38 cellular contexts compared by ENCODE assay signal in genomic region chr13:47518530-47518929, GRCh38.
"Had no signal": no experiment of that assay in that cellular context is flagged by ENCODE, and none has a peak within 500 bp of the region (broad histone marks: within the 10 kb centered on the region; RNA-seq: fewer than 3 reads in every experiment).

No MANE protein-coding gene starts in this region.

- H3K36me3 Mint-ChIP-seq: activated CD4-positive, alpha-beta memory T cell treated with anti-CD3 and anti-CD28 coated beads for 36 hours; activated naive CD4-positive, alpha-beta T cell treated with anti-CD3 and anti-CD28 coated beads, Interleukin-2, amount 50 U/mL, for 72 hours; activated naive CD8-positive, alpha-beta T cell treated with anti-CD3 and anti-CD28 coated beads for 36 hours had no signal

- H3K4me3 Mint-ChIP-seq: activated B cell treated with CpG ODN at 0.5 μM for 24 hours; activated CD4-positive, alpha-beta memory T cell treated with anti-CD3 and anti-CD28 coated beads for 36 hours; activated CD4-positive, alpha-beta T cell treated with anti-CD3 and anti-CD28 coated beads, Interleukin-2, amount 10 ng/mL, durations not matched to agents 24 days and 14 days; activated CD8-positive, alpha-beta T cell treated with anti-CD3 and anti-CD28 coated beads for 36 hours; activated naive CD4-positive, alpha-beta T cell treated with anti-CD3 and anti-CD28 coated beads for 36 hours; activated naive CD8-positive, alpha-beta T cell treated with anti-CD3 and anti-CD28 coated beads for 36 hours; activated T-cell treated with anti-CD3 and anti-CD28 coated beads, Interleukin-2, amount 50 U/mL, for 4 hours; activated T-cell treated with anti-CD3 and anti-CD28 coated beads, Interleukin-2, amount 50 U/mL, for 72 hours; activated T-helper 1 cell treated with anti-CD3 and anti-CD28 coated beads, Interleukin-12 subunit alpha, Interleukin-12 subunit beta, Interleukin-2, Interleukin-4 antibody, amounts not matched to agents 30 ng/mL and 10 ng/mL and 1 ng/mL, durations not matched to agents 14 hours and 24 hours and 36 hours; activated T-helper 17 cell treated with anti-CD3 and anti-CD28 coated beads, Interleukin-2, amount 50 U/mL, for 72 hours; brain; central memory CD8-positive, alpha-beta T cell; T-helper 2 cell treated with Interferon-gamma antibody and Interleukin-4, amounts not matched to agents 5 μg/mL and 100 μg/mL, for 36 hours had no signal

- H3K27ac ChIP-seq: adrenal gland, ascending aorta, cardiac muscle cell, colonic mucosa, VCaP had no signal

- DNase-seq: activated B cell treated with CpG ODN at 0.5 μM for 24 hours; activated CD4-positive, alpha-beta memory T cell treated with anti-CD3 and anti-CD28 coated beads for 36 hours; activated CD4-positive, alpha-beta T cell treated with anti-CD3 and anti-CD28 coated beads for 4 hours; activated CD4-positive, alpha-beta T cell treated with anti-CD3 and anti-CD28 coated beads, Interleukin-2, amount 10 ng/mL, durations not matched to agents 24 days and 14 days; activated CD4-positive, alpha-beta T cell treated with anti-CD3 and anti-CD28 coated beads, Interleukin-2, amount 50 U/mL, for 1 hour; activated CD4-positive, alpha-beta T cell treated with anti-CD3 and anti-CD28 coated beads, Interleukin-2, amount 50 U/mL, for 4 hours; activated CD4-positive, CD25-positive, alpha-beta regulatory T cell treated with anti-CD3 and anti-CD28 coated beads, Interleukin-2, amount 50 U/mL, for 72 hours; activated CD8-positive, alpha-beta memory T cell treated with anti-CD3 and anti-CD28 coated beads, Interleukin-2, amount 50 U/mL, for 4 hours; activated CD8-positive, alpha-beta T cell treated with anti-CD3 and anti-CD28 coated beads for 36 hours; activated effector memory CD4-positive, alpha-beta T cell treated with anti-CD3 and anti-CD28 coated beads, Interleukin-2, amount 50 U/mL, for 16 hours; activated gamma-delta T cell treated with Interleukin-2 at 50 U/mL for 16 hours; activated naive CD4-positive, alpha-beta T cell; activated naive CD4-positive, alpha-beta T cell treated with anti-CD3 and anti-CD28 coated beads for 36 hours; activated naive CD4-positive, alpha-beta T cell treated with anti-CD3 and anti-CD28 coated beads, Interleukin-2, amount 50 U/mL, for 16 hours; activated naive CD8-positive, alpha-beta T cell treated with anti-CD3 and anti-CD28 coated beads for 36 hours; activated T-cell treated with anti-CD3 and anti-CD28 coated beads for 4 hours; activated T-cell treated with anti-CD3 and anti-CD28 coated beads, Interleukin-2, amount 50 U/mL, for 1 hour; activated T-cell treated with anti-CD3 and anti-CD28 coated beads, Interleukin-2, amount 50 U/mL, for 4 hours; activated T-cell treated with anti-CD3 and anti-CD28 coated beads, Interleukin-2, amount 50 U/mL, for 72 hours; adrenal gland; amygdala; anterior cingulate cortex; caudate nucleus; cerebellar nuclear complex; colonic mucosa; T-helper 2 cell; T-helper 9 cell had no signal

- H3K27me3 Mint-ChIP-seq: activated B cell treated with CpG ODN at 0.5 μM for 24 hours; activated CD4-positive, alpha-beta memory T cell treated with anti-CD3 and anti-CD28 coated beads for 36 hours; activated CD4-positive, alpha-beta T cell treated with anti-CD3 and anti-CD28 coated beads, Interleukin-2, amount 10 ng/mL, durations not matched to agents 24 days and 14 days; activated CD8-positive, alpha-beta T cell treated with anti-CD3 and anti-CD28 coated beads for 36 hours; activated naive CD8-positive, alpha-beta T cell treated with anti-CD3 and anti-CD28 coated beads for 36 hours; activated T-helper 17 cell treated with anti-CD3 and anti-CD28 coated beads, Interleukin-2, amount 50 U/mL, for 72 hours; central memory CD8-positive, alpha-beta T cell had no signal

- H3K9me3 Mint-ChIP-seq: activated CD4-positive, alpha-beta T cell treated with anti-CD3 and anti-CD28 coated beads, Interleukin-2, amount 10 ng/mL, durations not matched to agents 24 days and 14 days had no signal

- ATAC-seq: activated CD8-positive, alpha-beta T cell treated with anti-CD3 and anti-CD28 coated beads for 36 hours; activated naive CD4-positive, alpha-beta T cell treated with anti-CD3 and anti-CD28 coated beads, Interleukin-2, amount 50 U/mL, for 72 hours; activated T-cell treated with anti-CD3 and anti-CD28 coated beads, Interleukin-2, amount 50 U/mL, for 4 hours; activated T-cell treated with anti-CD3 and anti-CD28 coated beads, Interleukin-2, amount 50 U/mL, for 72 hours; activated T-helper 17 cell treated with anti-CD3 and anti-CD28 coated beads, Interleukin-2, amount 50 U/mL, for 72 hours had no signal

- FAIRE-seq: bronchial epithelial cell, TTC549 had no signal

- H3K27ac Mint-ChIP-seq: activated B cell treated with CpG ODN at 0.5 μM for 24 hours; activated CD4-positive, alpha-beta memory T cell treated with anti-CD3 and anti-CD28 coated beads for 36 hours; activated CD4-positive, alpha-beta T cell treated with anti-CD3 and anti-CD28 coated beads, Interleukin-2, amount 10 ng/mL, durations not matched to agents 24 days and 14 days; activated CD8-positive, alpha-beta T cell treated with anti-CD3 and anti-CD28 coated beads for 36 hours; activated naive CD4-positive, alpha-beta T cell treated with anti-CD3 and anti-CD28 coated beads for 36 hours; activated naive CD4-positive, alpha-beta T cell treated with anti-CD3 and anti-CD28 coated beads, Interleukin-2, amount 50 U/mL, for 72 hours; activated naive CD8-positive, alpha-beta T cell treated with anti-CD3 and anti-CD28 coated beads for 36 hours; activated T-cell treated with anti-CD3 and anti-CD28 coated beads, Interleukin-2, amount 50 U/mL, for 72 hours; activated T-helper 1 cell treated with anti-CD3 and anti-CD28 coated beads, Interleukin-12 subunit alpha, Interleukin-12 subunit beta, Interleukin-2, Interleukin-4 antibody, amounts not matched to agents 30 ng/mL and 10 ng/mL and 1 ng/mL, durations not matched to agents 14 hours and 24 hours and 36 hours; activated T-helper 17 cell treated with anti-CD3 and anti-CD28 coated beads, Interleukin-2, amount 50 U/mL, for 72 hours; brain; T-helper 2 cell treated with Interferon-gamma antibody and Interleukin-4, amounts not matched to agents 5 μg/mL and 100 μg/mL, for 36 hours had no signal

- H3K36me3 ChIP-seq: adrenal gland, ascending aorta, cardiac muscle cell, colonic mucosa had no signal

- H3K4me1 ChIP-seq: adrenal gland, ascending aorta, colonic mucosa had no signal

- H3K9me3 ChIP-seq: ascending aorta, colonic mucosa had no signal

- H3K4me3 ChIP-seq: adrenal gland, ascending aorta, cardiac muscle cell, colonic mucosa had no signal

- H3K4me1 Mint-ChIP-seq: activated B cell treated with CpG ODN at 0.5 μM for 24 hours; activated CD4-positive, alpha-beta T cell treated with anti-CD3 and anti-CD28 coated beads, Interleukin-2, amount 10 ng/mL, durations not matched to agents 24 days and 14 days; activated naive CD8-positive, alpha-beta T cell treated with anti-CD3 and anti-CD28 coated beads for 36 hours; activated T-helper 17 cell treated with anti-CD3 and anti-CD28 coated beads, Interleukin-2, amount 50 U/mL, for 72 hours; central memory CD8-positive, alpha-beta T cell had no signal

- H3K27me3 ChIP-seq: adrenal gland, ascending aorta, cardiac muscle cell, colonic mucosa had no signal
